In the genomic region with DNA sequence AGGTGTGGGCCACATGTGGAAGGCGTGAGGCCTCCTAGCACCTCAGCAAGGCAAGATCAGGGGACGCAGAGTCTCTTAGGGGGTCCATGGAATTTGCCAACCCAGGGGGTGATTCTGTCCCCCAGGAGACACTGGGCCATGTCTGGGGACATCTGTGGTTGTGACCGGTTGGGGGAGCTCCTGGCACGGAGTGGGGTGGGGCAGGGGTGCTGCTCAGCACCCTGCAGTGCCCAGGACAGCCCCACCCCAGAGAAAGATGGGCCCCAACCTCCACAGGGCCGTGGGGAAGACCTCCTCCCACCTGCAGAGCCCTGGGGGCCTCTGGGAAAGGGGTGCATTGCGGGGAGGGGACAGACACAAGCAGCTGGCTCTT, we compare ENCODE assay signal across 12 cellular contexts. TPM values are rescaled to one million over a fixed set of nuclear protein-coding genes. Genes with fewer than 3 reads are reported as not detected.
DNase-seq lines count a peak whose midpoint lies in the region; ATAC-seq, FAIRE-seq and TF ChIP-seq lines count a peak whose summit lies in the region.
"Had no signal": no experiment of that assay in that cellular context is flagged by ENCODE, and none has a peak within 500 bp of the region (broad histone marks: within the 10 kb centered on the region; RNA-seq: fewer than 3 reads in every experiment).

No MANE protein-coding gene starts in this region.

- peak overlapping the region in 4 of 9 donors; percentile 42 to 87 (median 72) for H3K27ac Mint-ChIP-seq in naive thymus-derived CD4-positive, alpha-beta T cell
- H3K27ac Mint-ChIP-seq: endodermal cell had no signal

- H3K9me3 ChIP-seq in right atrium auricular region, result no peaks in the 10 kb centered on the region
- no peaks in the 10 kb centered on the region for H3K9me3 ChIP-seq in naive thymus-derived CD4-positive, alpha-beta T cell (ENCODE audit: control insufficient read depth in 2 of 3, low read length in 3 of 3)

- no peak for DNase-seq in right atrium auricular region (ENCODE audit: low spot score)
- no peak for DNase-seq in left cardiac atrium
- DNase-seq in caudate nucleus (lab: John Stamatoyannopoulos, UW), result no peak
- DNase-seq in naive thymus-derived CD4-positive, alpha-beta T cell, result no peak
- no peak for DNase-seq in GM12891 (ENCODE audit: insufficient read length, low spot score)
- no peak for DNase-seq in central memory CD4-positive, alpha-beta T cell
- no peak for DNase-seq in epidermal melanocyte (ENCODE audit: insufficient read length, low spot score)
- DNase-seq: activated naive CD4-positive, alpha-beta T cell; endodermal cell; GOT3; NCI-H748 treated with DMSO at 0.1 percent for 48 hours had no signal

- peak overlapping the region; percentile 98 to 99 for H3K27ac ChIP-seq in right atrium auricular region
- peak overlapping the region; percentile 99 for H3K27ac ChIP-seq in caudate nucleus (ENCODE audit: low read depth, low read length)
- peak overlapping the region; percentile 87 for H3K27ac ChIP-seq in naive thymus-derived CD4-positive, alpha-beta T cell (ENCODE audit: low read depth, low read length)

- POLR2A ChIA-PET in naive thymus-derived CD4-positive, alpha-beta T cell (lab: Charles Lee), result interaction anchor here (0.8 to 2.6 kb wide), 4 partner anchors 12 to 14 kb away, joined by 3 to 10 read pairs (median 4); no protein-coding TSS in a partner anchor

- peaks cover 0 to 84% of the 10 kb centered on the region in 2 donors for H3K4me1 ChIP-seq in right atrium auricular region
- H3K4me1 ChIP-seq in naive thymus-derived CD4-positive, alpha-beta T cell (ENCODE audit: control insufficient read depth in 2 of 2, insufficient read depth in 2 of 2, low read length in 2 of 2), result peaks cover 46 to 68% of the 10 kb centered on the region in 2 donors

- H3K27me3 ChIP-seq in right atrium auricular region, result no peaks in the 10 kb centered on the region
- H3K27me3 ChIP-seq in naive thymus-derived CD4-positive, alpha-beta T cell (ENCODE audit: control insufficient read depth in 2 of 2, insufficient read depth in 2 of 2, low read length in 2 of 2), result no peaks in the 10 kb centered on the region

- ATAC-seq in left cardiac atrium (no peak), HG03095 (IDR thresholded peaks at IDR 0.05; ENCODE audit: unreplicated experiment) (no peak)
- no peak for ATAC-seq in naive thymus-derived CD4-positive, alpha-beta T cell

- no peaks in the 10 kb centered on the region for H3K9me3 Mint-ChIP-seq in naive thymus-derived CD4-positive, alpha-beta T cell
- H3K9me3 Mint-ChIP-seq: endodermal cell had no signal

- intact Hi-C loops in left cardiac atrium (cut with DNase I), result no loop called here
- intact Hi-C loops in naive thymus-derived CD4-positive, alpha-beta T cell (cut with micrococcal nuclease), result no loop called here

- TF ChIP-seq CTCF in right atrium auricular region (IDR thresholded peaks at IDR 0.05), result no peak

- peaks cover 0 to 11% (median 0%) of the 10 kb centered on the region in 5 donors for H3K36me3 Mint-ChIP-seq in naive thymus-derived CD4-positive, alpha-beta T cell

- TF ChIP-seq POLR2A in GM12891 (IDR thresholded peaks at IDR 0.05; ENCODE audit: low read depth, low read length), result no peak

- CTCF ChIA-PET in naive thymus-derived CD4-positive, alpha-beta T cell (lab: Charles Lee), result interaction anchor here (0.5 to 1.1 kb wide), 3 partner anchors 12 to 227 kb away, joined by 3 to 4 read pairs (median 3); no protein-coding TSS in a partner anchor

- no peak for FAIRE-seq in GM12891 (lab: Jason Lieb, UNC)

- peaks cover 4 to 65% (median 33%) of the 10 kb centered on the region in 7 donors for H3K4me1 Mint-ChIP-seq in naive thymus-derived CD4-positive, alpha-beta T cell
- H3K4me1 Mint-ChIP-seq: endodermal cell had no signal

- H3K4me3 ChIP-seq in right atrium auricular region, result no peak overlapping the region
- H3K4me3 ChIP-seq in naive thymus-derived CD4-positive, alpha-beta T cell (ENCODE audit: low read length), result no peak overlapping the region

- peaks cover 44% of the 10 kb centered on the region for H3K36me3 ChIP-seq in right atrium auricular region
- H3K36me3 ChIP-seq in naive thymus-derived CD4-positive, alpha-beta T cell (ENCODE audit: control insufficient read depth in 2 of 3, insufficient read depth in 3 of 3, low read length in 3 of 3), result peaks cover 0 to 74% (median 19%) of the 10 kb centered on the region in 3 experiments

- peak overlapping the region in 5 of 10 donors; percentile 13 to 86 (median 36) for H3K4me3 Mint-ChIP-seq in naive thymus-derived CD4-positive, alpha-beta T cell
- H3K4me3 Mint-ChIP-seq: endodermal cell had no signal

- no peaks in the 10 kb centered on the region for H3K27me3 Mint-ChIP-seq in naive thymus-derived CD4-positive, alpha-beta T cell

TF ChIP-seq in GM12891, 5 proteins besides CTCF, POLR2A, EP300 and RAD21:
- TF ChIP-seq PAX5 (IDR thresholded peaks at IDR 0.05; ENCODE audit: insufficient read depth, low read length, severe bottlenecking), result no peak
- TF ChIP-seq SPI1 (IDR thresholded peaks at IDR 0.05; ENCODE audit: low read depth, low read length), result no peak
- no peak for TF ChIP-seq TAF1 (IDR thresholded peaks at IDR 0.05; ENCODE audit: low read depth, low read length)
- TF ChIP-seq POU2F2 (IDR thresholded peaks at IDR 0.05; ENCODE audit: low read depth, low read length), result no peak
- no peak for TF ChIP-seq POLR2AphosphoS5 (IDR thresholded peaks at IDR 0.05; ENCODE audit: low read depth, low read length)
TF ChIP-seq in GM12891: peak in this region for 0.

RNA-seq across cellular contexts. Expression of gene MKNK2, which starts 4.0 kb away (rescaled TPM):
- total RNA-seq in right atrium auricular region (100 to 1,000 TPM in 1 of 2 donors, 10 to 100 TPM in 1; 90.3 to 107 TPM), left cardiac atrium (100 to 1,000 TPM; 127 to 174 TPM)
- 100 to 1,000 TPM; 190 to 347 (median 238) TPM for total RNA-seq in naive thymus-derived CD4-positive, alpha-beta T cell
- polyA plus RNA-seq in naive thymus-derived CD4-positive, alpha-beta T cell, result 10 to 100 TPM; 28.8 to 52.9 TPM
- polyA plus RNA-seq in GM12891 (2012; ENCODE audit: low read depth, missing spikeins), result 178 TPM

RNA-seq across cellular contexts. Expression of gene BTBD2, which starts 31.5 kb away (rescaled TPM):
- 10 to 100 TPM; 54.8 to 55.9 TPM for total RNA-seq in right atrium auricular region
- total RNA-seq in left cardiac atrium, result 10 to 100 TPM; 51.4 to 54.3 TPM
- total RNA-seq in naive thymus-derived CD4-positive, alpha-beta T cell, result 10 to 100 TPM; 53.0 to 70.8 (median 67.5) TPM
- 1 to 10 TPM; 5.2 to 6.5 TPM for polyA plus RNA-seq in naive thymus-derived CD4-positive, alpha-beta T cell
- polyA plus RNA-seq in GM12891 (2012; ENCODE audit: low read depth, missing spikeins), result 42.2 TPM

RNA-seq across cellular contexts. Expression of gene MOB3A, which starts 49.1 kb away (rescaled TPM):
- total RNA-seq in right atrium auricular region (10 to 100 TPM; 19.7 to 29.4 TPM), left cardiac atrium (10 to 100 TPM; 24.9 to 28.6 TPM)
- 100 to 1,000 TPM in 4 of 5 experiments, 10 to 100 TPM in 1; 93.2 to 269 (median 117) TPM for total RNA-seq in naive thymus-derived CD4-positive, alpha-beta T cell
- 100 to 1,000 TPM in 1 of 2 donors, 10 to 100 TPM in 1; 49.5 to 114 TPM for polyA plus RNA-seq in naive thymus-derived CD4-positive, alpha-beta T cell
- polyA plus RNA-seq in GM12891 (2012; ENCODE audit: low read depth, missing spikeins), result 112 TPM

RNA-seq across cellular contexts. Expression of gene IZUMO4, which starts 49.7 kb away (rescaled TPM):
- 1 to 10 TPM in 1 of 2 donors, under 1 TPM in 1; 0.67 to 1.4 TPM for total RNA-seq in right atrium auricular region
- 1 to 10 TPM in 1 of 2 donors, under 1 TPM in 1; 0.89 to 2.3 TPM for total RNA-seq in left cardiac atrium
- total RNA-seq in naive thymus-derived CD4-positive, alpha-beta T cell, result 10 to 100 TPM; 12.2 to 26.8 (median 15.7) TPM
- polyA plus RNA-seq in naive thymus-derived CD4-positive, alpha-beta T cell, result 1 to 10 TPM in 1 of 2 donors, under 1 TPM in 1; 0.73 to 1.9 TPM
- polyA plus RNA-seq in GM12891 (2012; ENCODE audit: low read depth, missing spikeins), result 47.3 TPM
